Comparison of ENCODE assay signal across 11 cellular contexts in genomic region chr2:234770081-234770506, GRCh38.
A peak's percentile ranks its signal among the peaks of the same experiment; 100 is the strongest.
DNase-seq lines count a peak whose midpoint lies in the region; ATAC-seq and TF ChIP-seq lines count a peak whose summit lies in the region.
"Had no signal": no experiment of that assay in that cellular context is flagged by ENCODE, and none has a peak within 500 bp of the region (broad histone marks: within the 10 kb centered on the region; RNA-seq: fewer than 3 reads in every experiment).

No MANE protein-coding gene starts in this region.

- peak overlapping the region; percentile 84; the same call in 2 of the 3 replicates for H2BK15ac ChIP-seq in IMR-90 (ENCODE audit: low read depth, low read length)

- H3K56ac ChIP-seq in IMR-90 (ENCODE audit: extremely low read depth, insufficient read depth, low read length): peak overlapping the region; percentile 24; the same call in 1 of the 2 replicates

- no peak for TF ChIP-seq CTCF in IMR-90 (conservative IDR thresholded peaks at IDR 0.05; ENCODE audit: low read depth, low read length)
- no peak for TF ChIP-seq CTCF in fibroblast of villous mesenchyme (IDR thresholded peaks at IDR 0.05; ENCODE audit: insufficient read depth, low read depth, low read length)

- dilution Hi-C loops in IMR-90 (cut with HindIII; ENCODE audit: low sequenced_read_pairs, unreplicated experiment): no loop called here

- DNase-seq in IMR-90: peak; percentile 72
- DNase-seq in NCI-H524 (lab: John Stamatoyannopoulos, UW): peak; percentile 74 to 79
- DNase-seq in fibroblast of villous mesenchyme (ENCODE audit: low read depth): peak; percentile 76
- DNase-seq in retina: peak; percentile 82
- no peak for DNase-seq in iPS-NIHi7 (ENCODE audit: extremely low spot score)
- no peak for DNase-seq in activated T-helper 1 cell treated with anti-CD3 and anti-CD28 coated beads, Interleukin-12 subunit alpha, Interleukin-12 subunit beta, Interleukin-2, Interleukin-4 antibody, amounts not matched to agents 30 ng/mL and 10 ng/mL and 1 ng/mL, durations not matched to agents 14 hours and 24 hours and 36 hours (ENCODE audit: low spot score)
- no peak for DNase-seq in effector CD8-positive, alpha-beta T cell (lab: John Stamatoyannopoulos, UW)
- DNase-seq: dorsolateral prefrontal cortex, Kasumi-1 had no signal

- H3K27ac ChIP-seq in IMR-90 (ENCODE audit: insufficient read depth, low read length): peak overlapping the region; percentile 66
- H3K27ac ChIP-seq: dorsolateral prefrontal cortex, suprapubic skin had no signal

- H3K14ac ChIP-seq in IMR-90 (replicated peaks; ENCODE audit: low read depth, low read length): peak overlapping the region; percentile 71

- no peak for TF ChIP-seq RAD21 in IMR-90 (IDR thresholded peaks at IDR 0.05; ENCODE audit: low read length)

- CTCF ChIA-PET in IMR-90 (lab: Yijun Ruan, JAX): interaction anchor here (0.6 to 0.8 kb wide), 3 partner anchors 23 to 205 kb away, joined by 3 read pairs; no protein-coding TSS in a partner anchor

- H3K27me3 ChIP-seq in IMR-90 (ENCODE audit: control insufficient read depth, insufficient read depth, low read length): no peaks in the 10 kb centered on the region
- H3K27me3 ChIP-seq: suprapubic skin had no signal

- peak overlapping the region; percentile 79 for H2BK20ac ChIP-seq in IMR-90 (ENCODE audit: low read depth, low read length)

- peak overlapping the region; percentile 49; the same call in 1 of the 2 replicates for H3K23ac ChIP-seq in IMR-90 (ENCODE audit: low read depth, low read length)

- H3K36me3 ChIP-seq in IMR-90 (ENCODE audit: control insufficient read depth, insufficient read depth, low read length): no peaks in the 10 kb centered on the region
- H3K36me3 ChIP-seq: suprapubic skin had no signal

- H2AFZ ChIP-seq in IMR-90 (replicated peaks; ENCODE audit: low read length, poor library complexity): peak overlapping the region; percentile 72

- no peaks in the 10 kb centered on the region for H3K9me3 Mint-ChIP-seq in activated T-helper 1 cell treated with anti-CD3 and anti-CD28 coated beads, Interleukin-12 subunit alpha, Interleukin-12 subunit beta, Interleukin-2, Interleukin-4 antibody, amounts not matched to agents 30 ng/mL and 10 ng/mL and 1 ng/mL, durations not matched to agents 14 hours and 24 hours and 36 hours

- H3K18ac ChIP-seq in IMR-90 (ENCODE audit: low read depth, low read length): peak overlapping the region; percentile 70

- no peaks in the 10 kb centered on the region for H3K4me1 Mint-ChIP-seq in activated T-helper 1 cell treated with anti-CD3 and anti-CD28 coated beads, Interleukin-12 subunit alpha, Interleukin-12 subunit beta, Interleukin-2, Interleukin-4 antibody, amounts not matched to agents 30 ng/mL and 10 ng/mL and 1 ng/mL, durations not matched to agents 14 hours and 24 hours and 36 hours (ENCODE audit: low read depth)

- no TSS peak for BruUV-seq in IMR-90 (replicated peaks; lab: Mats Ljungman, UMichigan)

- no peak for TF ChIP-seq POLR2A in IMR-90 (IDR thresholded peaks at IDR 0.05; ENCODE audit: low read depth, low read length)

- peak overlapping the region; percentile 56 for H4K5ac ChIP-seq in IMR-90 (ENCODE audit: low read depth, low read length)

- intact Hi-C loops in IMR-90 (cut with micrococcal nuclease): loop anchor here (5.0 kb wide), 1 partner anchor 102 kb away; no protein-coding TSS in a partner anchor
- intact Hi-C loops in activated T-helper 1 cell treated with anti-CD3 and anti-CD28 coated beads, Interleukin-12 subunit alpha, Interleukin-12 subunit beta, Interleukin-2, Interleukin-4 antibody, amounts not matched to agents 30 ng/mL and 10 ng/mL and 1 ng/mL, durations not matched to agents 14 hours and 24 hours and 36 hours (cut with micrococcal nuclease): no loop called here

- H3K4me2 ChIP-seq in IMR-90 (ENCODE audit: low read depth, low read length): no peak overlapping the region; the same call in 1 of the 2 replicates

- no peak overlapping the region for H3K4me3 Mint-ChIP-seq in activated T-helper 1 cell treated with anti-CD3 and anti-CD28 coated beads, Interleukin-12 subunit alpha, Interleukin-12 subunit beta, Interleukin-2, Interleukin-4 antibody, amounts not matched to agents 30 ng/mL and 10 ng/mL and 1 ng/mL, durations not matched to agents 14 hours and 24 hours and 36 hours

- peak overlapping the region; percentile 90 for H3K4ac ChIP-seq in IMR-90 (ENCODE audit: low read depth, low read length)

- H3K4me1 ChIP-seq in IMR-90 (ENCODE audit: control insufficient read depth, insufficient read depth, low read length): peaks cover 30% of the 10 kb centered on the region
- H3K4me1 ChIP-seq: suprapubic skin had no signal

- peak overlapping the region; percentile 62 for H2AK9ac ChIP-seq in IMR-90 (replicated peaks; ENCODE audit: low read depth, low read length, poor library complexity)

- in situ Hi-C loops in IMR-90 (cut with MboI; ENCODE audit: low sequenced_read_pairs): no loop called here

- peak overlapping the region; percentile 53 for H2BK5ac ChIP-seq in IMR-90 (ENCODE audit: low read depth, low read length, poor library complexity, severe bottlenecking)

- H3K36me3 Mint-ChIP-seq in activated T-helper 1 cell treated with anti-CD3 and anti-CD28 coated beads, Interleukin-12 subunit alpha, Interleukin-12 subunit beta, Interleukin-2, Interleukin-4 antibody, amounts not matched to agents 30 ng/mL and 10 ng/mL and 1 ng/mL, durations not matched to agents 14 hours and 24 hours and 36 hours (ENCODE audit: low read depth): no peaks in the 10 kb centered on the region

- peak overlapping the region; percentile 89 for H2BK120ac ChIP-seq in IMR-90 (ENCODE audit: low read depth, low read length)

- ATAC-seq in IMR-90 (ENCODE audit: low read depth) (peak; percentile 77), HG02642 (IDR thresholded peaks at IDR 0.05; ENCODE audit: poor library complexity, unreplicated experiment) (no peak)

- no peaks in the 10 kb centered on the region for H3K79me1 ChIP-seq in IMR-90 (ENCODE audit: low read depth in 1 of 2, low read length in 2 of 2)

- H4K91ac ChIP-seq in IMR-90 (ENCODE audit: insufficient read depth, low read depth, low read length): peak overlapping the region; percentile 87

- H4K20me1 ChIP-seq in IMR-90 (ENCODE audit: insufficient read depth, low read length): no peaks in the 10 kb centered on the region

- H3K27ac Mint-ChIP-seq in activated T-helper 1 cell treated with anti-CD3 and anti-CD28 coated beads, Interleukin-12 subunit alpha, Interleukin-12 subunit beta, Interleukin-2, Interleukin-4 antibody, amounts not matched to agents 30 ng/mL and 10 ng/mL and 1 ng/mL, durations not matched to agents 14 hours and 24 hours and 36 hours: no peak overlapping the region

- H3K9me1 ChIP-seq in IMR-90 (ENCODE audit: insufficient read depth, low read length): peaks cover 7% of the 10 kb centered on the region

- H2AK5ac ChIP-seq in IMR-90 (ENCODE audit: low read depth, low read length): peak overlapping the region; percentile 97

- peak overlapping the region; percentile 50 to 64 for H4K8ac ChIP-seq in IMR-90 (ENCODE audit: low read depth in 2 of 2, low read length in 2 of 2)

- POLR2A ChIA-PET in IMR-90 (lab: Charles Lee; ENCODE audit: unreplicated experiment): interaction anchor here (0.5 to 0.7 kb wide), 2 partner anchors 96 to 112 kb away, joined by 3 to 16 read pairs; no protein-coding TSS in a partner anchor

- no peaks in the 10 kb centered on the region for H3K9me3 ChIP-seq in IMR-90 (ENCODE audit: control insufficient read depth, insufficient read depth, low read length)
- H3K9me3 ChIP-seq: suprapubic skin had no signal

- H3K4me3 ChIP-seq in IMR-90 (ENCODE audit: insufficient read depth, low read depth, low read length) (no peak overlapping the region), fibroblast of villous mesenchyme (ENCODE audit: low read depth, low read length) (no peak overlapping the region)
- H3K4me3 ChIP-seq: dorsolateral prefrontal cortex, suprapubic skin had no signal

- no peaks in the 10 kb centered on the region for H3K27me3 Mint-ChIP-seq in activated T-helper 1 cell treated with anti-CD3 and anti-CD28 coated beads, Interleukin-12 subunit alpha, Interleukin-12 subunit beta, Interleukin-2, Interleukin-4 antibody, amounts not matched to agents 30 ng/mL and 10 ng/mL and 1 ng/mL, durations not matched to agents 14 hours and 24 hours and 36 hours (ENCODE audit: insufficient read depth)

- 44% methylated on average over 4 of the region's 11 CpGs; no CpG with 5 or more reads in 1 of the 2 experiments for WGBS in IMR-90 (ENCODE audit: extremely low coverage in 2 of 2, insufficient read length in 1 of 2), 2 experiments

- peak overlapping the region; percentile 19 for H3K9ac ChIP-seq in IMR-90 (ENCODE audit: low read depth, low read length)

TF ChIP-seq in IMR-90, 13 proteins besides CTCF, POLR2A, EP300 and RAD21:
- no peak for TF ChIP-seq CHD1 (IDR thresholded peaks at IDR 0.05; ENCODE audit: low read depth, low read length)
- no peak for TF ChIP-seq MAZ (IDR thresholded peaks at IDR 0.05; ENCODE audit: borderline replicate concordance, low read depth, low read length)
- no peak for TF ChIP-seq RCOR1 (IDR thresholded peaks at IDR 0.05; ENCODE audit: insufficient replicate concordance, low read length)
- TF ChIP-seq CEBPB (IDR thresholded peaks at IDR 0.05; ENCODE audit: low read depth, low read length): no peak
- no peak for TF ChIP-seq SMC3 (IDR thresholded peaks at IDR 0.05; ENCODE audit: low read depth, low read length)
TF ChIP-seq in IMR-90: peak in this region for 0.

Comparison
In these comparisons a context has a peak if more than half of its experiments do, and no peak if none do; other contexts are left out.
1. DNase-seq: peak in IMR-90 (single experiment), NCI-H524 (2 of 2), fibroblast of villous mesenchyme (single experiment) and retina (single experiment); none in iPS-NIHi7 (single experiment), activated T-helper 1 cell treated with anti-CD3 and anti-CD28 coated beads, Interleukin-12 subunit alpha, Interleukin-12 subunit beta, Interleukin-2, Interleukin-4 antibody, amounts not matched to agents 30 ng/mL and 10 ng/mL and 1 ng/mL, durations not matched to agents 14 hours and 24 hours and 36 hours (single experiment) and effector CD8-positive, alpha-beta T cell (single experiment).